In genomic region chr1:13570924-13571323, GRCh38 we compare ENCODE assay signal across 17 cellular contexts. TPM values are rescaled to one million over a fixed set of nuclear protein-coding genes. Genes with fewer than 3 reads are reported as not detected.
DNase-seq lines count a peak whose midpoint lies in the region; ATAC-seq and TF ChIP-seq lines count a peak whose summit lies in the region.
"Had no signal": no experiment of that assay in that cellular context is flagged by ENCODE, and none has a peak within 500 bp of the region (broad histone marks: within the 10 kb centered on the region; RNA-seq: fewer than 3 reads in every experiment).

No MANE protein-coding gene starts in this region.

- H3K4me3 ChIP-seq in KMS-11 (IDR thresholded peaks at IDR 0.05; ENCODE audit: insufficient read depth, low read depth, low read length) (no peak overlapping the region), cardiac fibroblast (replicated peaks in 1 of 2; ENCODE audit: low read depth in 2 of 2, low read length in 2 of 2) (no peak overlapping the region), neural progenitor cell (no peak overlapping the region)

- H3K27ac ChIP-seq in KMS-11 = no peak overlapping the region
- no peak overlapping the region for H3K27ac ChIP-seq in neural progenitor cell

- no peaks in the 10 kb centered on the region for H3K79me2 ChIP-seq in KMS-11 (ENCODE audit: insufficient read depth, low read depth)
- H3K79me2 ChIP-seq in neural progenitor cell (ENCODE audit: low read depth) = no peaks in the 10 kb centered on the region

- H3K4me2 ChIP-seq in KMS-11 = no peak overlapping the region
- H3K4me2 ChIP-seq in neural progenitor cell = no peak overlapping the region

- peak; percentile 24; the same call in 1 of the 2 replicates for TF ChIP-seq CTCF in KMS-11 (conservative IDR thresholded peaks at IDR 0.05; ENCODE audit: low read depth, low read length)
- peak; percentile 43 for TF ChIP-seq CTCF in cardiac fibroblast (IDR thresholded peaks at IDR 0.05; ENCODE audit: low read depth, low read length)
- TF ChIP-seq CTCF in neural progenitor cell (IDR thresholded peaks at IDR 0.05) = peak; percentile 64

- H4K20me1 ChIP-seq in KMS-11 (ENCODE audit: insufficient read depth) = no peaks in the 10 kb centered on the region
- no peaks in the 10 kb centered on the region for H4K20me1 ChIP-seq in neural progenitor cell (ENCODE audit: low read depth)

- H3K9me3 ChIP-seq in neural progenitor cell (ENCODE audit: low read depth) = no peaks in the 10 kb centered on the region

- H2AFZ ChIP-seq in KMS-11 (ENCODE audit: low read depth) (no peak overlapping the region), neural progenitor cell (replicated peaks) (no peak overlapping the region)

- H3K9ac ChIP-seq in KMS-11 (no peak overlapping the region), neural progenitor cell (no peak overlapping the region)

- H3K27me3 ChIP-seq in KMS-11 (ENCODE audit: insufficient read depth, low read depth) (no peaks in the 10 kb centered on the region), neural progenitor cell (no peaks in the 10 kb centered on the region)

- H3K36me3 Mint-ChIP-seq in neural progenitor cell = no peaks in the 10 kb centered on the region

- peaks cover 4% of the 10 kb centered on the region for H3K9me3 Mint-ChIP-seq in neural progenitor cell

- no peaks in the 10 kb centered on the region for H3K4me1 Mint-ChIP-seq in neural progenitor cell

- peaks cover 4% of the 10 kb centered on the region for H3K27me3 Mint-ChIP-seq in neural progenitor cell (ENCODE audit: insufficient read depth, low read depth)

- DNase-seq in DMS 273 (lab: John Stamatoyannopoulos, UW; ENCODE audit: unreplicated experiment) (peak; percentile 19), DMS 273 treated with DMSO at 0.1 percent for 48 hours (lab: John Stamatoyannopoulos, UW) (no peak), cardiac fibroblast (ENCODE audit: low read depth in 2 of 2) (no peak), neural progenitor cell (ENCODE audit: low spot score) (peak; percentile 35), NCI-H510A (lab: John Stamatoyannopoulos, UW) (no peak), dedifferentiated amniotic fluid mesenchymal stem cell (ENCODE audit: extremely low spot score) (no peak)
- DNase-seq: 8988T; anterior cingulate cortex; DMS79; kidney; NCI-H2107; RPMI8226; stimulated activated CD4-positive, alpha-beta T cell treated with anti-CD3 and anti-CD28 coated beads, Interleukin-1b, Interleukin-23, amount 100 ng/mL, for 48 hours; stimulated activated naive CD8-positive, alpha-beta T cell treated with anti-CD3 and anti-CD28 coated beads, Interleukin-15, Interleukin-2, amounts not matched to agents 100 U/mL and 50 U/mL, for 24 hours had no signal

- no peak overlapping the region for H3K4me3 Mint-ChIP-seq in neural progenitor cell

- no peak overlapping the region for H3K27ac Mint-ChIP-seq in neural progenitor cell

- no peak for ATAC-seq in GM18520 (IDR thresholded peaks at IDR 0.05; ENCODE audit: unreplicated experiment)
- ATAC-seq: stimulated activated naive CD8-positive, alpha-beta T cell treated with anti-CD3 and anti-CD28 coated beads, Interleukin-15, Interleukin-2, amounts not matched to agents 100 U/mL and 50 U/mL, for 24 hours had no signal

- H3K4me1 ChIP-seq in KMS-11 (ENCODE audit: low read depth, poor library complexity, severe bottlenecking) = no peaks in the 10 kb centered on the region
- no peaks in the 10 kb centered on the region for H3K4me1 ChIP-seq in neural progenitor cell

- H3K36me3 ChIP-seq in KMS-11 (ENCODE audit: insufficient read depth) = no peaks in the 10 kb centered on the region
- H3K36me3 ChIP-seq in neural progenitor cell = no peaks in the 10 kb centered on the region

- no peaks in the 10 kb centered on the region for H3F3A ChIP-seq in neural progenitor cell (ENCODE audit: low read depth)

RNA-seq across cellular contexts. Expression of gene PDPN, which starts 12.7 kb away (rescaled TPM):
- 2.2 and 3.4 TPM in 2 replicates for total RNA-seq in neural progenitor cell (ENCODE audit: low replicate concordance)
- total RNA-seq: endothelial cell of umbilical vein had no signal

RNA-seq across cellular contexts. Expression of gene LRRC38, which starts 57.1 kb away (rescaled TPM):
- not detected in 2 replicates for total RNA-seq in neural progenitor cell (ENCODE audit: low replicate concordance)
- total RNA-seq: endothelial cell of umbilical vein, kidney had no signal

Comparison
In these comparisons a context has a peak if more than half of its experiments do, and no peak if none do; other contexts are left out.
1. DNase-seq: peak in DMS 273 (single experiment) and neural progenitor cell (single experiment); none in DMS 273 treated with DMSO at 0.1 percent for 48 hours (single experiment), cardiac fibroblast (0 of 2), NCI-H510A (single experiment) and dedifferentiated amniotic fluid mesenchymal stem cell (single experiment).
2. Peak in every context shown above with its lines, with median percentiles within 50 percentile points of each other: CTCF ChIP-seq.